Comparison of ENCODE assay signal across 7 cellular contexts in genomic region chrX:35380808-35381700, GRCh38.
DNase-seq lines count a peak whose midpoint lies in the region; ATAC-seq, FAIRE-seq and TF ChIP-seq lines count a peak whose summit lies in the region.

No MANE protein-coding gene starts in this region.

- TF ChIP-seq CTCF in HFF-Myc (IDR thresholded peaks at IDR 0.05; ENCODE audit: low read depth, low read length, missing control alignments): peak; percentile 29
- peak; percentile 69 for TF ChIP-seq CTCF in NB4 (IDR thresholded peaks at IDR 0.05; ENCODE audit: low read depth, low read length)
- peak; percentile 57 for TF ChIP-seq CTCF in bronchial epithelial cell (IDR thresholded peaks at IDR 0.05; ENCODE audit: insufficient read depth, low read length, severe bottlenecking)
- peak; percentile 58 to 70 (median 68) for TF ChIP-seq CTCF in pancreas (IDR thresholded peaks at IDR 0.05)

- intact Hi-C loops in pancreas (cut with DNase I): loop anchor here in 1 of 3 donors (10.0 kb wide), 1 partner anchor 344 kb away; no protein-coding TSS in a partner anchor
- intact Hi-C loops in activated naive CD4-positive, alpha-beta T cell treated with anti-CD3 and anti-CD28 coated beads for 36 hours (cut with micrococcal nuclease): no loop called here

- H3K4me3 Mint-ChIP-seq in activated naive CD4-positive, alpha-beta T cell treated with anti-CD3 and anti-CD28 coated beads for 36 hours: no peak overlapping the region
- no peak overlapping the region for H3K4me3 Mint-ChIP-seq in immature natural killer cell

- ATAC-seq in GM18502 (IDR thresholded peaks at IDR 0.05; ENCODE audit: poor library complexity, unreplicated experiment): peak; percentile 87
- ATAC-seq in pancreas: peak in 3 of 4 donors; percentile 66 to 84 (median 81)

- H3K4me1 ChIP-seq in pancreas: no peaks in the 10 kb centered on the region

- no peak for TF ChIP-seq POLR2A in NB4 (IDR thresholded peaks at IDR 0.05; ENCODE audit: extremely low read depth, insufficient read length)

- H3K4me3 ChIP-seq in HFF-Myc (replicated peaks; ENCODE audit: low read depth, low read length) (no peak overlapping the region), NB4 (ENCODE audit: low read depth, low read length) (no peak overlapping the region), bronchial epithelial cell (ENCODE audit: low read depth, low read length) (no peak overlapping the region), pancreas (no peak overlapping the region)

- no peaks in the 10 kb centered on the region for H3K36me3 ChIP-seq in bronchial epithelial cell (ENCODE audit: control insufficient read depth, insufficient read depth, low read length)
- no peaks in the 10 kb centered on the region for H3K36me3 ChIP-seq in pancreas

- H3K27me3 ChIP-seq in bronchial epithelial cell (ENCODE audit: control insufficient read depth, insufficient read depth, low read length) (no peaks in the 10 kb centered on the region), pancreas (peaks cover 0 to 4% (median 0%) of the 10 kb centered on the region in 4 donors)

- WGBS in pancreas, 2 donors: 62 to 72% methylated on average over 6 of the region's 6 CpGs

- peak; percentile 88 for FAIRE-seq in bronchial epithelial cell (lab: Jason Lieb, UNC)
- FAIRE-seq in pancreas (lab: Jason Lieb, UNC): peak; percentile 71

- CTCF ChIA-PET in activated naive CD4-positive, alpha-beta T cell treated with anti-CD3 and anti-CD28 coated beads for 36 hours (lab: Charles Lee): no interaction called here

- no peaks in the 10 kb centered on the region for H3K4me1 Mint-ChIP-seq in activated naive CD4-positive, alpha-beta T cell treated with anti-CD3 and anti-CD28 coated beads for 36 hours (ENCODE audit: low read depth)
- no peaks in the 10 kb centered on the region for H3K4me1 Mint-ChIP-seq in immature natural killer cell

- no peaks in the 10 kb centered on the region for H3K27me3 Mint-ChIP-seq in activated naive CD4-positive, alpha-beta T cell treated with anti-CD3 and anti-CD28 coated beads for 36 hours (ENCODE audit: low read depth)
- H3K27me3 Mint-ChIP-seq in immature natural killer cell (ENCODE audit: low read depth in 3 of 3): peaks cover 0 to 2% (median 1%) of the 10 kb centered on the region in 3 donors

- DNase-seq in HFF-Myc (ENCODE audit: extremely low read depth, low read depth) (no peak), NB4 (ENCODE audit: low read depth) (peak; percentile 22), bronchial epithelial cell (ENCODE audit: low read depth) (peak; percentile 40), pancreas (peak in 1 of 6 donors; percentile 28), immature natural killer cell (no peak)
- DNase-seq in activated naive CD4-positive, alpha-beta T cell treated with anti-CD3 and anti-CD28 coated beads for 36 hours: no peak

- H3K9me3 Mint-ChIP-seq in activated naive CD4-positive, alpha-beta T cell treated with anti-CD3 and anti-CD28 coated beads for 36 hours: no peaks in the 10 kb centered on the region
- peaks cover 0 to 4% (median 0%) of the 10 kb centered on the region in 6 donors for H3K9me3 Mint-ChIP-seq in immature natural killer cell

- no peak overlapping the region for H3K27ac Mint-ChIP-seq in activated naive CD4-positive, alpha-beta T cell treated with anti-CD3 and anti-CD28 coated beads for 36 hours
- no peak overlapping the region for H3K27ac Mint-ChIP-seq in immature natural killer cell

- H3K27ac ChIP-seq in pancreas: no peak overlapping the region

- no peaks in the 10 kb centered on the region for H3K9me3 ChIP-seq in pancreas

- H3K36me3 Mint-ChIP-seq in activated naive CD4-positive, alpha-beta T cell treated with anti-CD3 and anti-CD28 coated beads for 36 hours (ENCODE audit: low read depth): no peaks in the 10 kb centered on the region
- no peaks in the 10 kb centered on the region for H3K36me3 Mint-ChIP-seq in immature natural killer cell

Comparison
In these comparisons a context has a peak if more than half of its experiments do, and no peak if none do; other contexts are left out.
1. DNase-seq: peak in NB4 (single experiment) and bronchial epithelial cell (single experiment); none in HFF-Myc (single experiment), activated naive CD4-positive, alpha-beta T cell treated with anti-CD3 and anti-CD28 coated beads for 36 hours (single experiment) and immature natural killer cell (0 of 3).
2. Peak in every context shown above with its lines, with median percentiles within 50 percentile points of each other: CTCF ChIP-seq.